Comparison of ENCODE assay signal across 1 cellular context in genomic region chr19:38024991-38025716, GRCh38.
TF ChIP-seq lines count a peak whose summit lies in the region.

No MANE protein-coding gene starts in this region.

TF ChIP-seq in SK-N-SH, 30 proteins besides CTCF, POLR2A, EP300 and RAD21 (continued from another document):
- TF ChIP-seq, protein P1, sequence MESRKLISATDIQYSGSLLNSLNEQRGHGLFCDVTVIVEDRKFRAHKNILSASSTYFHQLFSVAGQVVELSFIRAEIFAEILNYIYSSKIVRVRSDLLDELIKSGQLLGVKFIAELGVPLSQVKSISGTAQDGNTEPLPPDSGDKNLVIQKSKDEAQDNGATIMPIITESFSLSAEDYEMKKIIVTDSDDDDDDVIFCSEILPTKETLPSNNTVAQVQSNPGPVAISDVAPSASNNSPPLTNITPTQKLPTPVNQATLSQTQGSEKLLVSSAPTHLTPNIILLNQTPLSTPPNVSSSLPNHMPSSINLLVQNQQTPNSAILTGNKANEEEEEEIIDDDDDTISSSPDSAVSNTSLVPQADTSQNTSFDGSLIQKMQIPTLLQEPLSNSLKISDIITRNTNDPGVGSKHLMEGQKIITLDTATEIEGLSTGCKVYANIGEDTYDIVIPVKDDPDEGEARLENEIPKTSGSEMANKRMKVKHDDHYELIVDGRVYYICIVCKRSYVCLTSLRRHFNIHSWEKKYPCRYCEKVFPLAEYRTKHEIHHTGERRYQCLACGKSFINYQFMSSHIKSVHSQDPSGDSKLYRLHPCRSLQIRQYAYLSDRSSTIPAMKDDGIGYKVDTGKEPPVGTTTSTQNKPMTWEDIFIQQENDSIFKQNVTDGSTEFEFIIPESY (IDR thresholded peaks at IDR 0.05; ENCODE audit: borderline replicate concordance, low read depth), result no peak
